ENCODE assay signal across 16 cellular contexts in the genomic region with DNA sequence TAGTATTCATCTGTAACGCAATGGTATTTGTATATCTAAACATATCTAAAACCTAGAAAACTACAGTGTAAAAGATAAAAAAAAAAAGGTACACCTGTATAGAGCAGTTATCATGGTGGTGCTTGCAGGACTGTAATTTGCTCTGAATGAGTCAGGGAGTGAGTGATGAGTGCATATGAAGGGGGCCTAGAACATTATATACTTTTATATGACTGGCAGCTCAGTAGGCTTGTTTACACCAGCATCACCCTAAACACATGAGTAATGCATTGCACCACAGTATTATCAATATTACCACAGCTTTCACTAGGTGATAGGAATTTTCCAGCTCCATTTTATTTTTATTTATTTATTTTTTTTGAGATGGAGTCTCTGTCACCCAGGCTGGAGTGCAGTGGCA. TPM values are rescaled to one million over a fixed set of nuclear protein-coding genes. Genes with fewer than 3 reads are reported as not detected.
DNase-seq lines count a peak whose midpoint lies in the region; ATAC-seq and TF ChIP-seq lines count a peak whose summit lies in the region.
"Had no signal": no experiment of that assay in that cellular context is flagged by ENCODE, and none has a peak within 500 bp of the region (broad histone marks: within the 10 kb centered on the region; RNA-seq: fewer than 3 reads in every experiment).

No MANE protein-coding gene starts in this region.

- peaks cover 3% of the 10 kb centered on the region for H3K9me3 Mint-ChIP-seq in activated naive CD8-positive, alpha-beta T cell treated with anti-CD3 and anti-CD28 coated beads, Interleukin-2, amount 50 U/mL, for 24 hours
- H3K9me3 Mint-ChIP-seq in activated naive CD8-positive, alpha-beta T cell treated with anti-CD3 and anti-CD28 coated beads for 36 hours, result peaks cover 2% of the 10 kb centered on the region
- no peaks in the 10 kb centered on the region for H3K9me3 Mint-ChIP-seq in stimulated activated naive CD8-positive, alpha-beta T cell treated with anti-CD3 and anti-CD28 coated beads, Interleukin-15, amount 100 ng/mL, for 72 hours
- H3K9me3 Mint-ChIP-seq: HFFc6 had no signal

- H3K4me3 ChIP-seq in suprapubic skin, result no peak overlapping the region
- H3K4me3 ChIP-seq in stomach, result no peak overlapping the region
- H3K4me3 ChIP-seq: A549, HAP-1 had no signal

- no peak overlapping the region for H3K27ac Mint-ChIP-seq in activated naive CD8-positive, alpha-beta T cell treated with anti-CD3 and anti-CD28 coated beads, Interleukin-2, amount 50 U/mL, for 24 hours
- no peak overlapping the region for H3K27ac Mint-ChIP-seq in activated naive CD8-positive, alpha-beta T cell treated with anti-CD3 and anti-CD28 coated beads for 36 hours
- H3K27ac Mint-ChIP-seq in stimulated activated naive CD8-positive, alpha-beta T cell treated with anti-CD3 and anti-CD28 coated beads, Interleukin-15, amount 100 ng/mL, for 72 hours, result no peak overlapping the region
- H3K27ac Mint-ChIP-seq: HFFc6 had no signal

- H3K36me3 ChIP-seq in suprapubic skin (peaks cover 5% of the 10 kb centered on the region), stomach (peaks cover 8 to 15% (median 13%) of the 10 kb centered on the region in 4 donors)

- TF ChIP-seq EP300 in suprapubic skin (IDR thresholded peaks at IDR 0.05) (no peak), stomach (IDR thresholded peaks at IDR 0.05) (no peak)

- peaks cover 14% of the 10 kb centered on the region for H3K4me1 Mint-ChIP-seq in activated naive CD8-positive, alpha-beta T cell treated with anti-CD3 and anti-CD28 coated beads, Interleukin-2, amount 50 U/mL, for 24 hours
- peaks cover 25% of the 10 kb centered on the region for H3K4me1 Mint-ChIP-seq in activated naive CD8-positive, alpha-beta T cell treated with anti-CD3 and anti-CD28 coated beads for 36 hours
- peaks cover 23% of the 10 kb centered on the region for H3K4me1 Mint-ChIP-seq in stimulated activated naive CD8-positive, alpha-beta T cell treated with anti-CD3 and anti-CD28 coated beads, Interleukin-15, amount 100 ng/mL, for 72 hours

- WGBS in suprapubic skin, result 94% methylated on average over 1 of the region's 1 CpG
- WGBS in stomach, 5 donors, result 67 to 95% (median 78%) methylated on average over 1 of the region's 1 CpG

- intact Hi-C loops in stomach (cut with DNase I; ENCODE audit: low total_unique reads), result no loop called here

- no peak overlapping the region for H3K27ac ChIP-seq in suprapubic skin
- no peak overlapping the region for H3K27ac ChIP-seq in stomach
- H3K27ac ChIP-seq: A549, C4-2B had no signal

- H3K9me3 ChIP-seq in suprapubic skin (no peaks in the 10 kb centered on the region), stomach (no peaks in the 10 kb centered on the region)
- H3K9me3 ChIP-seq: A549, BE2C, HAP-1 had no signal

- H3K4me1 ChIP-seq in suprapubic skin (peaks cover 3% of the 10 kb centered on the region), stomach (peaks cover 0 to 23% (median 10%) of the 10 kb centered on the region in 4 donors)
- H3K4me1 ChIP-seq: A549, BE2C had no signal

- no peaks in the 10 kb centered on the region for H3K27me3 Mint-ChIP-seq in activated naive CD8-positive, alpha-beta T cell treated with anti-CD3 and anti-CD28 coated beads, Interleukin-2, amount 50 U/mL, for 24 hours
- no peaks in the 10 kb centered on the region for H3K27me3 Mint-ChIP-seq in activated naive CD8-positive, alpha-beta T cell treated with anti-CD3 and anti-CD28 coated beads for 36 hours
- H3K27me3 Mint-ChIP-seq in stimulated activated naive CD8-positive, alpha-beta T cell treated with anti-CD3 and anti-CD28 coated beads, Interleukin-15, amount 100 ng/mL, for 72 hours, result no peaks in the 10 kb centered on the region
- H3K27me3 Mint-ChIP-seq: CD4-positive, alpha-beta memory T cell had no signal

- H3K27me3 ChIP-seq in suprapubic skin (no peaks in the 10 kb centered on the region), stomach (no peaks in the 10 kb centered on the region)
- H3K27me3 ChIP-seq: BE2C had no signal

- DNase-seq in activated naive CD8-positive, alpha-beta T cell treated with anti-CD3 and anti-CD28 coated beads, Interleukin-2, amount 50 U/mL, for 24 hours, result no peak
- no peak for DNase-seq in activated naive CD8-positive, alpha-beta T cell treated with anti-CD3 and anti-CD28 coated beads for 36 hours
- DNase-seq in amniotic epithelial cell (ENCODE audit: low read depth) (peak; percentile 40), iris pigment epithelial cell (ENCODE audit: low read depth) (peak; percentile 18), suprapubic skin (ENCODE audit: low spot score in 2 of 2) (no peak), stomach (no peak), NCI-H1436 treated with DMSO at 0.1 percent for 48 hours (lab: John Stamatoyannopoulos, UW) (no peak)
- no peak for DNase-seq in stimulated activated naive CD8-positive, alpha-beta T cell treated with anti-CD3 and anti-CD28 coated beads, Interleukin-15, amount 100 ng/mL, for 72 hours
- DNase-seq: BE2C; CD4-positive, alpha-beta memory T cell; DND-41; GF-D8; HFFc6 had no signal

- no peak for TF ChIP-seq CTCF in suprapubic skin (IDR thresholded peaks at IDR 0.05)
- no peak for TF ChIP-seq CTCF in stomach (IDR thresholded peaks at IDR 0.05)

- H3K4me3 Mint-ChIP-seq in activated naive CD8-positive, alpha-beta T cell treated with anti-CD3 and anti-CD28 coated beads, Interleukin-2, amount 50 U/mL, for 24 hours, result no peak overlapping the region
- H3K4me3 Mint-ChIP-seq in activated naive CD8-positive, alpha-beta T cell treated with anti-CD3 and anti-CD28 coated beads for 36 hours, result no peak overlapping the region
- no peak overlapping the region for H3K4me3 Mint-ChIP-seq in stimulated activated naive CD8-positive, alpha-beta T cell treated with anti-CD3 and anti-CD28 coated beads, Interleukin-15, amount 100 ng/mL, for 72 hours
- H3K4me3 Mint-ChIP-seq: CD4-positive, alpha-beta memory T cell; HFFc6 had no signal

- TF ChIP-seq POLR2A in suprapubic skin (IDR thresholded peaks at IDR 0.05) (no peak), stomach (IDR thresholded peaks at IDR 0.05) (no peak)

- H3K36me3 Mint-ChIP-seq in activated naive CD8-positive, alpha-beta T cell treated with anti-CD3 and anti-CD28 coated beads, Interleukin-2, amount 50 U/mL, for 24 hours (ENCODE audit: low read depth), result peaks cover 33% of the 10 kb centered on the region
- H3K36me3 Mint-ChIP-seq in activated naive CD8-positive, alpha-beta T cell treated with anti-CD3 and anti-CD28 coated beads for 36 hours, result peaks cover 39% of the 10 kb centered on the region

- ATAC-seq in activated naive CD8-positive, alpha-beta T cell treated with anti-CD3 and anti-CD28 coated beads, Interleukin-2, amount 50 U/mL, for 24 hours, result peak; percentile 59
- ATAC-seq in stimulated activated naive CD8-positive, alpha-beta T cell treated with anti-CD3 and anti-CD28 coated beads, Interleukin-15, amount 100 ng/mL, for 72 hours, result peak; percentile 72
- ATAC-seq: A549 had no signal

RNA-seq across cellular contexts. Expression of a gene that starts 40.8 kb away (rescaled TPM):
- 10 to 100 TPM; 15.5 to 17.9 TPM for total RNA-seq in activated naive CD8-positive, alpha-beta T cell treated with anti-CD3 and anti-CD28 coated beads for 36 hours
- 10 to 100 TPM; 16.1 to 20.8 (median 17.7) TPM for total RNA-seq in suprapubic skin
- 10 to 100 TPM in 4 of 5 donors, 1 to 10 TPM in 1; 7.6 to 32.0 (median 15.1) TPM for total RNA-seq in stomach
- 1 to 10 TPM; 5.5 to 9.1 (median 6.1) TPM for polyA plus RNA-seq in stomach

Comparison
In these comparisons a context has a peak if more than half of its experiments do, and no peak if none do; other contexts are left out.
1. DNase-seq: peak in amniotic epithelial cell (single experiment) and iris pigment epithelial cell (single experiment); none in activated naive CD8-positive, alpha-beta T cell treated with anti-CD3 and anti-CD28 coated beads, Interleukin-2, amount 50 U/mL, for 24 hours (single experiment), activated naive CD8-positive, alpha-beta T cell treated with anti-CD3 and anti-CD28 coated beads for 36 hours (single experiment), stimulated activated naive CD8-positive, alpha-beta T cell treated with anti-CD3 and anti-CD28 coated beads, Interleukin-15, amount 100 ng/mL, for 72 hours (0 of 2), suprapubic skin (0 of 2), stomach (single experiment) and NCI-H1436 treated with DMSO at 0.1 percent for 48 hours (single experiment).